In the genomic region with DNA sequence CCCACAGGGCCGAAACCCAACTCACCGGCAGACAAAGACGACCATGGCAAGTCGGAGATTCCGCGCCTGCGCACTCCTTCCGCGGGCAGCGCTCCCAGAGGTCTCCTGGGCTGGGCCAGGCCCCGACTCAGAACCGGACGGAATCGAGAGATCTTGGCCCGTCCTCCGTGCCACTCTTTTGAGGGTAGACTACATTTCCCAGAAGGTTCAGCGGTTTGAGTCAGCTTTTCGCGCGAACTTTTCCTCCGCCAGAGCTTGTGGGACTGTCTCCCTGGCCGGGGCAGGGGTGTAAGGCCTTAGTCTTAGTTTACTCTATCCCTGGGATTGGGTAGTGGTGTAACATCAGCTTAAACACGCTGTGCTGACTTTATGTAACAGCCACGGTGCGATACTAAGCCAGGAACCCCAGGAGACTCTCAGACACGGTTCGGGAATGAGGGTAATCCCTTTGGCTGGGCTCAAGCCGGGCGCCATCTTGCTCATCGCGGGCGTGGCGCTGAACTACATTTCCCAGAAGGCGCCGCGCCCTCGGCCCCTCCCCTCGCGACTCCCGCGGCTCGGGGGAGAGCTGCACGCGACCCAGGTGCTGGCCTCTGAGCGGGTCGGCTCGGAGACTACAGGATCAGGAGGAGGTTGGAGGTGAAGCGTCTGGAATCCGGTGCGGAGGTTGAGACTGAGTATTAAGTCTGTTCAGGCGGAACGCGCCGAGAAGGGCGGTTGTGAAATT, we compare ENCODE assay signal across 8 cellular contexts. TPM values are rescaled to one million over a fixed set of nuclear protein-coding genes. Genes with fewer than 3 reads are reported as not detected.
DNase-seq lines count a peak whose midpoint lies in the region; ATAC-seq and TF ChIP-seq lines count a peak whose summit lies in the region.

A gene (minus strand): TSS at position 78 of the 727 bp plus-strand sequence. CDS start 13,033 bp downstream, outside the sequence.

- H3K27ac Mint-ChIP-seq in natural killer cell treated with Interleukin-12 subunit alpha and Interleukin-12 subunit beta and Interleukin-15 and Interleukin-18, amount 100 ng/mL, for 72 hours: peak within 1 kb of the TSS; percentile 87 to 90

- peaks cover 21% of the 10 kb centered on the region for H3K4me1 ChIP-seq in Loucy (ENCODE audit: insufficient read depth, low read length, poor library complexity, severe bottlenecking)

- peak; percentile 98 for DNase-seq in EH (ENCODE audit: low read depth)
- DNase-seq in GOT3 (lab: John Stamatoyannopoulos, UW): peak; percentile 68
- peak; percentile 98 for DNase-seq in activated effector memory CD4-positive, alpha-beta T cell treated with anti-CD3 and anti-CD28 coated beads, Interleukin-2, amount 50 U/mL, for 16 hours
- DNase-seq in fibroblast of the aortic adventitia (ENCODE audit: low read depth): peak; percentile 98
- peak; percentile 95 for DNase-seq in natural killer cell treated with Interleukin-12 subunit alpha and Interleukin-12 subunit beta and Interleukin-15 and Interleukin-18, amount 100 ng/mL, for 72 hours (ENCODE audit: low spot score)
- peak; percentile 94 for DNase-seq in stimulated activated naive CD4-positive, alpha-beta T cell treated with Interleukin-2 at 50 U/mL for 16 hours (lab: John Stamatoyannopoulos, UW)

- no peaks in the 10 kb centered on the region for H3K9me2 ChIP-seq in Loucy (replicated peaks; ENCODE audit: low read depth, low read length)

- no peaks in the 10 kb centered on the region for H3F3A ChIP-seq in Loucy (ENCODE audit: low read depth)

- TF ChIP-seq CTCF in Loucy (conservative IDR thresholded peaks at IDR 0.05; ENCODE audit: low read length) (no peak), fibroblast of the aortic adventitia (IDR thresholded peaks at IDR 0.05; ENCODE audit: insufficient read depth, low read length) (no peak)

- peak within 1 kb of the TSS; percentile 100 for H2AFZ ChIP-seq in Loucy (ENCODE audit: low read length)

- no peaks in the 10 kb centered on the region for H3K36me3 ChIP-seq in Loucy (ENCODE audit: insufficient read depth, low read length)

- H3K27me3 ChIP-seq in Loucy (ENCODE audit: insufficient read depth, low read length, poor library complexity, severe bottlenecking): no peaks in the 10 kb centered on the region

- peak; percentile 62 for TF ChIP-seq POLR2A in Raji (IDR thresholded peaks at IDR 0.05; ENCODE audit: insufficient read depth, low read depth, low read length)

- H3K4me3 Mint-ChIP-seq in natural killer cell treated with Interleukin-12 subunit alpha and Interleukin-12 subunit beta and Interleukin-15 and Interleukin-18, amount 100 ng/mL, for 72 hours: peak within 1 kb of the TSS; percentile 95

- peak within 1 kb of the TSS; percentile 92 for H3K9ac ChIP-seq in Loucy (ENCODE audit: low read depth, low read length, poor library complexity, severe bottlenecking)

- H3K4me1 Mint-ChIP-seq in natural killer cell treated with Interleukin-12 subunit alpha and Interleukin-12 subunit beta and Interleukin-15 and Interleukin-18, amount 100 ng/mL, for 72 hours (ENCODE audit: low read depth in 2 of 2): peaks cover 18 to 22% of the 10 kb centered on the region in 2 donors

- peaks cover 16% of the 10 kb centered on the region for H4K20me1 ChIP-seq in Loucy (ENCODE audit: insufficient read depth, low read length, poor library complexity, severe bottlenecking)

- H3K4me2 ChIP-seq in Loucy (ENCODE audit: low read depth, low read length, poor library complexity, severe bottlenecking): peak within 1 kb of the TSS; percentile 95

- no peaks in the 10 kb centered on the region for H3K9me3 ChIP-seq in Loucy (ENCODE audit: insufficient read depth, low read depth, low read length)

- peak; percentile 93 to 94 for ATAC-seq in natural killer cell treated with Interleukin-12 subunit alpha and Interleukin-12 subunit beta and Interleukin-15 and Interleukin-18, amount 100 ng/mL, for 72 hours

- H3K4me3 ChIP-seq in Loucy (ENCODE audit: low read length, poor library complexity, severe bottlenecking) (peak within 1 kb of the TSS; percentile 83), fibroblast of the aortic adventitia (ENCODE audit: low read depth, low read length) (peak within 1 kb of the TSS; percentile 99)

- H3K79me2 ChIP-seq in Loucy (ENCODE audit: insufficient read depth, low read length): peaks cover 48% of the 10 kb centered on the region

- peaks cover 25% of the 10 kb centered on the region for H3K36me3 Mint-ChIP-seq in natural killer cell treated with Interleukin-12 subunit alpha and Interleukin-12 subunit beta and Interleukin-15 and Interleukin-18, amount 100 ng/mL, for 72 hours

- no peaks in the 10 kb centered on the region for H3K27me3 Mint-ChIP-seq in natural killer cell treated with Interleukin-12 subunit alpha and Interleukin-12 subunit beta and Interleukin-15 and Interleukin-18, amount 100 ng/mL, for 72 hours

- peaks cover 11% of the 10 kb centered on the region for H3K9me3 Mint-ChIP-seq in natural killer cell treated with Interleukin-12 subunit alpha and Interleukin-12 subunit beta and Interleukin-15 and Interleukin-18, amount 100 ng/mL, for 72 hours

RNA-seq across cellular contexts. Expression of the gene that starts here (rescaled TPM):
- 9.0 and 23.9 TPM in 2 replicates for total RNA-seq in fibroblast of the aortic adventitia (ENCODE audit: low replicate concordance)
- total RNA-seq in natural killer cell treated with Interleukin-12 subunit alpha and Interleukin-12 subunit beta and Interleukin-15 and Interleukin-18, amount 100 ng/mL, for 72 hours: 1 to 10 TPM; 6.0 to 7.1 TPM

Comparison
In these comparisons a context has a peak if more than half of its experiments do, and no peak if none do; other contexts are left out.
1. Peak in every context shown above with its lines: DNase-seq, ATAC-seq and H3K4me3 ChIP-seq.